ENCODE assay signal across 20 cellular contexts in the genomic region with DNA sequence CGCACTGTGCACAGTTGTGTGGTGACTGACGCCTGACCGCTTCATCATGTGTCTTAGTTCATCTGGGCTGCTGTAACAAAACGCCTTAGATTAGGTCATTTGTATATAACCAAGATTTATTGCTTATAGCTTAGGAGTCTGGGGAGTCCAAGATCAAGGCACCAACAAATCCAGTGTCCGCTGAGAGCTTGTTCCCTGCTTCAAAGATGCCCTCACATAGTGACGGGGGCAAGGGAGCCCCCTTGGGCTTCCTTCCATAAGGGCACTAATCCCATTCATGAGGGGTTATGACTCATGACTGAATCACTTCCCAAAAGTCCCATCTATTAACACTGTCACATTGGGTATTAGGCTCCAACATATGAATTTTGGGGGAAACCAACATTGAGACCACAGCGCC. TPM values are rescaled to one million over a fixed set of nuclear protein-coding genes. Genes with fewer than 3 reads are reported as not detected.
"Had no signal": no experiment of that assay in that cellular context is flagged by ENCODE, and none has a peak within 500 bp of the region (broad histone marks: within the 10 kb centered on the region; RNA-seq: fewer than 3 reads in every experiment).

No MANE protein-coding gene starts in this region.

- H3K27ac ChIP-seq: neural progenitor cell, ovary, sigmoid colon, thoracic aorta, upper lobe of right lung, VCaP had no signal

- H3K9ac ChIP-seq: neural progenitor cell had no signal

- H2AFZ ChIP-seq: neural progenitor cell had no signal

- H3K27me3 ChIP-seq: neural progenitor cell, ovary, sigmoid colon had no signal

- ATAC-seq: activated T-helper 17 cell treated with anti-CD3 and anti-CD28 coated beads, Interleukin-2, amount 50 U/mL, for 72 hours; left lobe of liver; stimulated activated effector memory CD8-positive, alpha-beta T cell treated with anti-CD3 and anti-CD28 coated beads, Interleukin-12 subunit alpha, Interleukin-12 subunit beta, amount 100 ng/mL, for 72 hours; upper lobe of right lung had no signal

- H3K9me3 ChIP-seq: ovary, thoracic aorta, upper lobe of right lung had no signal

- H3K36me3 ChIP-seq: neural progenitor cell, ovary, sigmoid colon, thoracic aorta, upper lobe of right lung had no signal

- H3K4me1 ChIP-seq: neural progenitor cell, sigmoid colon, upper lobe of right lung had no signal

- DNase-seq: activated CD4-positive, alpha-beta T cell treated with anti-CD3 and anti-CD28 coated beads for 1 hour; activated CD4-positive, alpha-beta T cell treated with anti-CD3 and anti-CD28 coated beads, Interleukin-2, amount 50 U/mL, for 4 hours; activated naive CD4-positive, alpha-beta T cell treated with Interleukin-2 at 50 U/mL for 16 hours; activated T-cell treated with anti-CD3 and anti-CD28 coated beads for 4 hours; aorta; endodermal cell; naive B cell; ovary; sigmoid colon; stimulated activated CD4-positive, alpha-beta T cell treated with anti-CD3 and anti-CD28 coated beads, Interleukin-1b, Interleukin-23, amount 100 ng/mL, for 48 hours; upper lobe of right lung had no signal

- FAIRE-seq: islet of Langerhans had no signal

- H3K4me2 ChIP-seq: neural progenitor cell had no signal

- H3K4me3 ChIP-seq: neural progenitor cell, ovary, sigmoid colon, thoracic aorta, upper lobe of right lung had no signal

RNA-seq across cellular contexts. Expression of a gene that starts 34.6 kb away (rescaled TPM):
- total RNA-seq: aorta, dermis microvascular lymphatic vessel endothelial cell, left lobe of liver, lung microvascular endothelial cell, sigmoid colon, thoracic aorta had no signal
- polyA plus RNA-seq: aorta, ovary had no signal
